Comparison of ENCODE assay signal across 16 cellular contexts in the genomic region with DNA sequence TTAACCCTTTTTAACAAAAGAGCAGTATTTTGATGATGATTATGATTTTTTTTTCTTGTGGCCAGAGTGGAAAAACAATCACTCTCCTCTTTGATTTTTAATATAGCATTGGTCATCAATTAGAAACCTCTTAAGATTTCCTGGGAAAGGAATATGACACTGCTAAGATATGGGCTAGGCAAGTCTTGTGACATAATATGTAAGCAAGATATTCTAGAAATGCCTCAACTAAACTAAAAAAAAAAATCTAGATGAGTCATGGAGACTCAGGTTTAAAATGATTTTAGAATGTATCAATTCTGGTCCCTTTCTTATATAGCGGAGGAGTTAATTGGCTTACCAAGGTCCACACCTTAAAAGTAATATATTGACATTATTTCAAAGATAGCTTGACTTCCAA.
"Had no signal": no experiment of that assay in that cellular context is flagged by ENCODE, and none has a peak within 500 bp of the region (broad histone marks: within the 10 kb centered on the region; RNA-seq: fewer than 3 reads in every experiment).

No MANE protein-coding gene starts in this region.

- DNase-seq: activated CD4-positive, alpha-beta T cell treated with anti-CD3 and anti-CD28 coated beads for 1 hour; activated CD8-positive, alpha-beta memory T cell treated with anti-CD3 and anti-CD28 coated beads for 24 hours; activated CD8-positive, alpha-beta memory T cell treated with anti-CD3 and anti-CD28 coated beads, Interleukin-2, amount 50 U/mL, for 48 hours; activated gamma-delta T cell; activated T-cell treated with anti-CD3 and anti-CD28 coated beads, Interleukin-2, amount 50 U/mL, for 72 hours; adrenal gland; caudate nucleus; endodermal cell; hypothalamus; posterior cingulate gyrus; stimulated activated naive CD4-positive, alpha-beta T cell; T-helper 2 cell; tibial artery; WERI-Rb-1 had no signal

- H3K27me3 ChIP-seq: adrenal gland, foreskin keratinocyte, tibial artery had no signal

- ATAC-seq: foreskin keratinocyte had no signal

- H3K9me3 ChIP-seq: adrenal gland, tibial artery had no signal

- H3K4me3 ChIP-seq: adrenal gland, lung, tibial artery had no signal

- H3K36me3 ChIP-seq: adrenal gland, tibial artery, WERI-Rb-1 had no signal

- H3K27ac ChIP-seq: adrenal gland, foreskin keratinocyte, tibial artery, WERI-Rb-1 had no signal
